ENCODE assay signal across 17 cellular contexts in the genomic region with DNA sequence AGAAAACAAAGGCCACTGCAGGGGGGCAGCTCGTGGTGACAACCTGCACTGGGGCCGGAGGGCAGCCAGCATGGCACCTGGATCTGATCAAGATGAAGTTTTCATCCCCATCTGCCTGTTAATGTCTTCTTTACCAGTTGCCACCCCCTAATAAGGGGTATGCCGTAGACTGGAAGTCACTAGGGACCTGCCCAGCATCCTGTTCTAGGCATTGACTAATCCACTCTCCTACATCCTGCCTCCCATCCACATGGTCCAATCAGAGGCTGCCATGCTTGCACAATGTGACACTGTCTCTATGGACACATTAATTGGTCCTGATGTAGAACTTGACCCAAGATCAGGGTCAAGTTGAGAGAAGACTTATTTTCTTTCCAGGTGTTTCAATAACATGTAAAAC.
A peak's percentile ranks its signal among the peaks of the same experiment; 100 is the strongest.
DNase-seq lines count a peak whose midpoint lies in the region; ATAC-seq and TF ChIP-seq lines count a peak whose summit lies in the region.
"Had no signal": no experiment of that assay in that cellular context is flagged by ENCODE, and none has a peak within 500 bp of the region (broad histone marks: within the 10 kb centered on the region; RNA-seq: fewer than 3 reads in every experiment).

No MANE protein-coding gene starts in this region.

- H3K79me2 ChIP-seq in hepatocyte = no peaks in the 10 kb centered on the region

- no peaks in the 10 kb centered on the region for H3K27me3 Mint-ChIP-seq in type B pancreatic cell
- H3K27me3 Mint-ChIP-seq: CD4-positive, alpha-beta memory T cell had no signal

- no peak overlapping the region for H3K4me3 Mint-ChIP-seq in type B pancreatic cell
- H3K4me3 Mint-ChIP-seq: CD14-positive monocyte; CD4-positive, alpha-beta memory T cell; GM23338 had no signal

- H3K36me3 Mint-ChIP-seq in type B pancreatic cell = no peaks in the 10 kb centered on the region
- H3K36me3 Mint-ChIP-seq: CD14-positive monocyte; CD4-positive, alpha-beta memory T cell had no signal

- H3K27ac Mint-ChIP-seq in type B pancreatic cell = no peak overlapping the region
- H3K27ac Mint-ChIP-seq: CD14-positive monocyte, GM23338 had no signal

- no peak overlapping the region for H3K4me2 ChIP-seq in hepatocyte
- H3K4me2 ChIP-seq: BLaER1, GM23338 had no signal

- no peak overlapping the region for H2AFZ ChIP-seq in hepatocyte
- H2AFZ ChIP-seq: GM23338 had no signal

- H3K9me2 ChIP-seq in hepatocyte (replicated peaks; ENCODE audit: insufficient read depth) = no peaks in the 10 kb centered on the region

- H4K20me1 ChIP-seq in hepatocyte (ENCODE audit: insufficient read depth, poor library complexity, severe bottlenecking) = no peaks in the 10 kb centered on the region
- H4K20me1 ChIP-seq: BLaER1 had no signal

- H3K9me3 Mint-ChIP-seq in type B pancreatic cell = no peaks in the 10 kb centered on the region
- H3K9me3 Mint-ChIP-seq: CD4-positive, alpha-beta memory T cell; GM23338 had no signal

- TF ChIP-seq CTCF in heart right ventricle (IDR thresholded peaks at IDR 0.05) (no peak), lung (IDR thresholded peaks at IDR 0.05; ENCODE audit: control extremely low read depth, extremely low read depth) (no peak), type B pancreatic cell (conservative IDR thresholded peaks at IDR 0.05) (no peak), hepatocyte (IDR thresholded peaks at IDR 0.05; ENCODE audit: poor library complexity) (no peak)

- WGBS in heart right ventricle, 2 donors = 64 to 70% methylated on average over 3 of the region's 3 CpGs
- WGBS in lung, 2 donors = 71 to 73% methylated on average over 3 of the region's 3 CpGs
- WGBS in hepatocyte (ENCODE audit: low lambda C conversion rate, missing lambda C conversion rate) = 89% methylated on average over 3 of the region's 3 CpGs

- DNase-seq in heart right ventricle (no peak), Right ventricle myocardium inferior (ENCODE audit: missing footprints) (no peak), NCI-H69 (lab: John Stamatoyannopoulos, UW) (peak; percentile 45), lung (ENCODE audit: low spot score) (no peak), type B pancreatic cell (ENCODE audit: extremely low spot score, unreplicated experiment) (no peak), hepatocyte (ENCODE audit: low spot score) (no peak)
- DNase-seq: 8988T; CD4-positive, alpha-beta memory T cell; DMS153; DMS79; GDM1; HCEC 1CT had no signal

- H3K4me1 ChIP-seq in heart right ventricle = peaks cover 5 to 73% (median 47%) of the 10 kb centered on the region in 9 donors
- H3K4me1 ChIP-seq in lung (ENCODE audit: control insufficient read depth in 2 of 2, insufficient read depth in 2 of 2, low read length in 2 of 2) = peaks cover 6 to 10% of the 10 kb centered on the region in 2 donors
- peaks cover 4% of the 10 kb centered on the region for H3K4me1 ChIP-seq in hepatocyte (ENCODE audit: insufficient read depth)
- H3K4me1 ChIP-seq: BLaER1 had no signal

- peak in 4 of 8 donors; percentile 48 to 68 (median 52) for ATAC-seq in heart right ventricle
- no peak for ATAC-seq in Right ventricle myocardium inferior
- ATAC-seq in lung (ENCODE audit: insufficient read depth, low FRiP score) = no peak
- ATAC-seq in GM19035 (IDR thresholded peaks at IDR 0.05; ENCODE audit: unreplicated experiment) = no peak
- ATAC-seq: GM23338 had no signal

- no peaks in the 10 kb centered on the region for H3K9me3 ChIP-seq in heart right ventricle
- H3K9me3 ChIP-seq in lung (ENCODE audit: control insufficient read depth in 2 of 2, insufficient read depth in 1 of 2, low read length in 1 of 2) = no peaks in the 10 kb centered on the region
- no peaks in the 10 kb centered on the region for H3K9me3 ChIP-seq in hepatocyte (ENCODE audit: low read depth)
- H3K9me3 ChIP-seq: BLaER1 had no signal

- H3K36me3 ChIP-seq in heart right ventricle (no peaks in the 10 kb centered on the region), lung (ENCODE audit: control insufficient read depth in 2 of 2, insufficient read depth in 2 of 2, low read length in 2 of 2) (no peaks in the 10 kb centered on the region), hepatocyte (replicated peaks; ENCODE audit: insufficient read depth, low read depth) (no peaks in the 10 kb centered on the region)
- H3K36me3 ChIP-seq: BLaER1 had no signal

- H3K4me1 Mint-ChIP-seq in type B pancreatic cell (ENCODE audit: unreplicated experiment) = no peaks in the 10 kb centered on the region
- H3K4me1 Mint-ChIP-seq: CD14-positive monocyte had no signal

- intact Hi-C loops in heart right ventricle (cut with DNase I) = loop anchor here in 1 of 10 donors (5.0 kb wide), 1 partner anchor 160 kb away; no protein-coding TSS in a partner anchor
- intact Hi-C loops in Right ventricle myocardium inferior (cut with DNase I) = no loop called here

- H3K4me3 ChIP-seq in heart right ventricle (no peak overlapping the region), lung (no peak overlapping the region), hepatocyte (no peak overlapping the region)
- H3K4me3 ChIP-seq: BLaER1, GM23338 had no signal

- peak overlapping the region in 9 of 10 donors; percentile 49 to 91 (median 84) for H3K27ac ChIP-seq in heart right ventricle
- H3K27ac ChIP-seq in lung (ENCODE audit: low read depth in 1 of 2, low read length in 1 of 2) = peak overlapping the region; percentile 7 to 30
- H3K27ac ChIP-seq in hepatocyte = no peak overlapping the region
- H3K27ac ChIP-seq: BLaER1, HL-60 had no signal

- H3K27me3 ChIP-seq in heart right ventricle (no peaks in the 10 kb centered on the region), lung (ENCODE audit: control insufficient read depth, insufficient read depth) (no peaks in the 10 kb centered on the region), hepatocyte (no peaks in the 10 kb centered on the region)
- H3K27me3 ChIP-seq: BLaER1 had no signal
